17 cellular contexts compared by ENCODE assay signal in genomic region chr10:128055061-128055868, GRCh38.
DNase-seq lines count a peak whose midpoint lies in the region; ATAC-seq and TF ChIP-seq lines count a peak whose summit lies in the region.
"Had no signal": no experiment of that assay in that cellular context is flagged by ENCODE, and none has a peak within 500 bp of the region (broad histone marks: within the 10 kb centered on the region; RNA-seq: fewer than 3 reads in every experiment).

No MANE protein-coding gene starts in this region.

- H3K4me1 Mint-ChIP-seq in activated naive CD4-positive, alpha-beta T cell treated with anti-CD3 and anti-CD28 coated beads for 36 hours (ENCODE audit: low read depth), result peaks cover 25% of the 10 kb centered on the region
- peaks cover 32% of the 10 kb centered on the region for H3K4me1 Mint-ChIP-seq in activated naive CD4-positive, alpha-beta T cell treated with anti-CD3 and anti-CD28 coated beads, Interleukin-2, amount 10 ng/mL, durations not matched to agents 7 days and 5 days
- peaks cover 67% of the 10 kb centered on the region for H3K4me1 Mint-ChIP-seq in central memory CD8-positive, alpha-beta T cell
- no peaks in the 10 kb centered on the region for H3K4me1 Mint-ChIP-seq in nephron progenitor cell

- TF ChIP-seq POLR2A in transverse colon (IDR thresholded peaks at IDR 0.05), result no peak
- no peak for TF ChIP-seq POLR2A in vagina (IDR thresholded peaks at IDR 0.05)

- no peaks in the 10 kb centered on the region for H3K9me3 Mint-ChIP-seq in activated naive CD4-positive, alpha-beta T cell treated with anti-CD3 and anti-CD28 coated beads for 36 hours
- no peaks in the 10 kb centered on the region for H3K9me3 Mint-ChIP-seq in activated naive CD4-positive, alpha-beta T cell treated with anti-CD3 and anti-CD28 coated beads, Interleukin-2, amount 10 ng/mL, durations not matched to agents 7 days and 5 days
- H3K9me3 Mint-ChIP-seq in central memory CD8-positive, alpha-beta T cell, result no peaks in the 10 kb centered on the region
- H3K9me3 Mint-ChIP-seq in nephron progenitor cell, result no peaks in the 10 kb centered on the region

- H3K4me1 ChIP-seq in transverse colon (no peaks in the 10 kb centered on the region), vagina (peaks cover 10% of the 10 kb centered on the region)
- H3K4me1 ChIP-seq: Caco-2 had no signal

- in situ Hi-C loops in transverse colon (cut with MboI; ENCODE audit: low pct_ligation_motif_present in 1 of 4, low pct_unique_long_range_greater_than_20kb in 1 of 4, low sequenced_read_pairs in 3 of 4), result no loop called here

- H3K4me3 ChIP-seq in transverse colon (no peak overlapping the region), vagina (no peak overlapping the region)
- H3K4me3 ChIP-seq: Peyer's patch had no signal

- H3K27ac ChIP-seq in transverse colon (no peak overlapping the region), vagina (no peak overlapping the region)
- H3K27ac ChIP-seq: Peyer's patch had no signal

- H3K27ac Mint-ChIP-seq in activated naive CD4-positive, alpha-beta T cell treated with anti-CD3 and anti-CD28 coated beads for 36 hours, result peak overlapping the region; percentile 3
- H3K27ac Mint-ChIP-seq in activated naive CD4-positive, alpha-beta T cell treated with anti-CD3 and anti-CD28 coated beads, Interleukin-2, amount 10 ng/mL, durations not matched to agents 7 days and 5 days, result no peak overlapping the region
- peak overlapping the region; percentile 20 for H3K27ac Mint-ChIP-seq in central memory CD8-positive, alpha-beta T cell (ENCODE audit: low read depth)
- H3K27ac Mint-ChIP-seq in nephron progenitor cell, result peak overlapping the region; percentile 24

- no peak overlapping the region for H3K4me3 Mint-ChIP-seq in activated naive CD4-positive, alpha-beta T cell treated with anti-CD3 and anti-CD28 coated beads for 36 hours
- no peak overlapping the region for H3K4me3 Mint-ChIP-seq in activated naive CD4-positive, alpha-beta T cell treated with anti-CD3 and anti-CD28 coated beads, Interleukin-2, amount 10 ng/mL, durations not matched to agents 7 days and 5 days
- no peak overlapping the region for H3K4me3 Mint-ChIP-seq in central memory CD8-positive, alpha-beta T cell
- no peak overlapping the region for H3K4me3 Mint-ChIP-seq in nephron progenitor cell

- ATAC-seq in central memory CD8-positive, alpha-beta T cell (replicated peaks; ENCODE audit: extremely low read depth, poor library complexity, severe bottlenecking), result no peak
- ATAC-seq: HepG2 had no signal

- H3K9me3 ChIP-seq in transverse colon (no peaks in the 10 kb centered on the region), vagina (no peaks in the 10 kb centered on the region)
- H3K9me3 ChIP-seq: Caco-2, Peyer's patch had no signal

- H3K36me3 ChIP-seq in transverse colon (no peaks in the 10 kb centered on the region), vagina (peaks cover 0 to 10% of the 10 kb centered on the region in 2 donors)

- H3K27me3 ChIP-seq in transverse colon (no peaks in the 10 kb centered on the region), vagina (no peaks in the 10 kb centered on the region)
- H3K27me3 ChIP-seq: Peyer's patch had no signal

- DNase-seq in activated naive CD4-positive, alpha-beta T cell treated with anti-CD3 and anti-CD28 coated beads for 36 hours, result no peak
- DNase-seq in activated naive CD4-positive, alpha-beta T cell treated with anti-CD3 and anti-CD28 coated beads, Interleukin-2, amount 10 ng/mL, durations not matched to agents 7 days and 5 days, result no peak
- no peak for DNase-seq in central memory CD8-positive, alpha-beta T cell (ENCODE audit: low spot score in 2 of 2)
- DNase-seq in nephron progenitor cell (no peak), transverse colon (peak; percentile 6), NCI-H69 (lab: John Stamatoyannopoulos, UW) (no peak), superior temporal gyrus (ENCODE audit: extremely low spot score) (no peak), vagina (ENCODE audit: extremely low spot score in 2 of 2) (no peak)
- DNase-seq: DMS153, KG1, NCI-H1436 treated with DMSO at 0.1 percent for 48 hours, NCI-H2081, NCI-H510A, Peyer's patch, SHP77 had no signal

- H3K27me3 Mint-ChIP-seq in activated naive CD4-positive, alpha-beta T cell treated with anti-CD3 and anti-CD28 coated beads for 36 hours (ENCODE audit: low read depth), result no peaks in the 10 kb centered on the region
- H3K27me3 Mint-ChIP-seq in activated naive CD4-positive, alpha-beta T cell treated with anti-CD3 and anti-CD28 coated beads, Interleukin-2, amount 10 ng/mL, durations not matched to agents 7 days and 5 days, result no peaks in the 10 kb centered on the region
- H3K27me3 Mint-ChIP-seq in central memory CD8-positive, alpha-beta T cell, result no peaks in the 10 kb centered on the region
- peaks cover 3% of the 10 kb centered on the region for H3K27me3 Mint-ChIP-seq in nephron progenitor cell (ENCODE audit: low read depth, poor library complexity)

- H3K36me3 Mint-ChIP-seq in activated naive CD4-positive, alpha-beta T cell treated with anti-CD3 and anti-CD28 coated beads for 36 hours (ENCODE audit: low read depth), result peaks cover 33% of the 10 kb centered on the region
- H3K36me3 Mint-ChIP-seq in activated naive CD4-positive, alpha-beta T cell treated with anti-CD3 and anti-CD28 coated beads, Interleukin-2, amount 10 ng/mL, durations not matched to agents 7 days and 5 days, result peaks cover 63% of the 10 kb centered on the region
- peaks cover 72% of the 10 kb centered on the region for H3K36me3 Mint-ChIP-seq in central memory CD8-positive, alpha-beta T cell (ENCODE audit: insufficient read depth)
- H3K36me3 Mint-ChIP-seq in nephron progenitor cell (ENCODE audit: low read depth), result no peaks in the 10 kb centered on the region

- WGBS in transverse colon (ENCODE audit: low coverage in 1 of 2), 2 donors, result 95% methylated on average over 25 of the region's 25 CpGs; no CpG with 5 or more reads in 1 of the 2 donors

- TF ChIP-seq CTCF in nephron progenitor cell (IDR thresholded peaks at IDR 0.05), result no peak
- no peak for TF ChIP-seq CTCF in transverse colon (IDR thresholded peaks at IDR 0.05)
- no peak for TF ChIP-seq CTCF in vagina (IDR thresholded peaks at IDR 0.05)

- no peak for TF ChIP-seq EP300 in transverse colon (IDR thresholded peaks at IDR 0.05; ENCODE audit: low read depth)

- CTCF ChIA-PET in activated naive CD4-positive, alpha-beta T cell treated with anti-CD3 and anti-CD28 coated beads for 36 hours (lab: Charles Lee), result interaction anchor here (1.6 to 1.7 kb wide), 2 partner anchors 14 to 20 kb away, joined by 5 to 6 read pairs; no protein-coding TSS in a partner anchor
- CTCF ChIA-PET in activated naive CD4-positive, alpha-beta T cell treated with anti-CD3 and anti-CD28 coated beads, Interleukin-2, amount 10 ng/mL, durations not matched to agents 7 days and 5 days (lab: Charles Lee), result interaction anchor here (1.0 to 1.1 kb wide), 2 partner anchors 14 to 18 kb away, joined by 3 read pairs; no protein-coding TSS in a partner anchor

- intact Hi-C loops in activated naive CD4-positive, alpha-beta T cell treated with anti-CD3 and anti-CD28 coated beads for 36 hours (cut with micrococcal nuclease), result no loop called here
- intact Hi-C loops in transverse colon (cut with DNase I; ENCODE audit: low total_unique reads), result no loop called here
- intact Hi-C loops in vagina (cut with DNase I), result no loop called here
